In the genomic region with DNA sequence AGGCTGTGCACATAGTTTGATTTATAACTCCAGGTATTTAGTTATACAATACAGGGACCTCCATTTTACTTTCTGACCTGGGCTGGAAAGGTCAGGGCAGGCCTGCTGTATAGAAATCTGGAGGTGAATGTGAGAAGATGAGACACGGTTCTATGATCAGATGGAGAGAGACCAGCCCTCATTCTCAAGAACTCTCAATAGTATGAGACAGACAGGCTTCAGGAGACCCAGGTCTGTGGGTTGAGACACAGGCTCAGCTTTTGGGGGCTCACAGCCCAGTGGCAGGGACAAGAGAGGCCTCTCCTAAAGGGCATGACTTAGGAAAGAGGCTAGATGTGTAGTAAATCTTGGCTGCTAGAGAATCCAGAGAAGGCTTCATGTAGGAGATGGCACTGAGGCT, we compare ENCODE assay signal across 18 cellular contexts. TPM values are rescaled to one million over a fixed set of nuclear protein-coding genes. Genes with fewer than 3 reads are reported as not detected.
DNase-seq lines count a peak whose midpoint lies in the region; ATAC-seq, FAIRE-seq and TF ChIP-seq lines count a peak whose summit lies in the region.
"Had no signal": no experiment of that assay in that cellular context is flagged by ENCODE, and none has a peak within 500 bp of the region (broad histone marks: within the 10 kb centered on the region; RNA-seq: fewer than 3 reads in every experiment).

No MANE protein-coding gene starts in this region.

- no peak overlapping the region for H4K91ac ChIP-seq in H1 (replicated peaks; ENCODE audit: insufficient read length, low read length)

- H3K4me3 ChIP-seq in breast epithelium: no peak overlapping the region
- no peak overlapping the region for H3K4me3 ChIP-seq in H1 (ENCODE audit: extremely low read depth in 1 of 4, insufficient read depth in 2 of 4, low read depth in 3 of 4, low read length in 4 of 4)
- H3K4me3 ChIP-seq: BLaER1 treated with 17β-estradiol and CSF1 and Interleukin-3, amounts not matched to agents 10 nM and 100 nM; K562 had no signal

- no peak overlapping the region for H3K56ac ChIP-seq in H1 (replicated peaks; ENCODE audit: insufficient read length, low read depth, low read length)

- H3K27me3 Mint-ChIP-seq in MCF 10A (ENCODE audit: insufficient read depth, unreplicated experiment) (peaks cover 16% of the 10 kb centered on the region), osteocyte (ENCODE audit: unreplicated experiment) (no peaks in the 10 kb centered on the region)
- H3K27me3 Mint-ChIP-seq in activated T-cell treated with anti-CD3 and anti-CD28 coated beads, Interleukin-2, amount 50 U/mL, for 24 hours: peaks cover 14% of the 10 kb centered on the region

- H3K14ac ChIP-seq in H1 (ENCODE audit: insufficient read length): no peak overlapping the region

- no peak overlapping the region for H2BK120ac ChIP-seq in H1 (replicated peaks; ENCODE audit: low read depth, low read length)

- no peak overlapping the region for H2BK15ac ChIP-seq in H1 (ENCODE audit: low read length)

- no peak overlapping the region for H3K4me3 Mint-ChIP-seq in MCF 10A (ENCODE audit: unreplicated experiment)
- H3K4me3 Mint-ChIP-seq in osteocyte (ENCODE audit: unreplicated experiment): no peak overlapping the region
- H3K4me3 Mint-ChIP-seq in activated T-cell treated with anti-CD3 and anti-CD28 coated beads, Interleukin-2, amount 50 U/mL, for 24 hours: no peak overlapping the region
- H3K4me3 Mint-ChIP-seq: CD8-positive, alpha-beta T cell had no signal

- no peak for TF ChIP-seq EP300 in H1 (IDR thresholded peaks at IDR 0.05; ENCODE audit: borderline replicate concordance in 1 of 2, low read depth in 2 of 2, low read length in 2 of 2)

- no peak for ATAC-seq in GM19023 (IDR thresholded peaks at IDR 0.05; ENCODE audit: unreplicated experiment)
- ATAC-seq: CD8-positive, alpha-beta T cell; K562 had no signal

- no peak overlapping the region for H4K5ac ChIP-seq in H1 (ENCODE audit: insufficient read length, low read depth, low read length)

- H3K4me1 Mint-ChIP-seq in MCF 10A (ENCODE audit: insufficient read depth, unreplicated experiment) (peaks cover 6% of the 10 kb centered on the region), osteocyte (ENCODE audit: unreplicated experiment) (no peaks in the 10 kb centered on the region)
- H3K4me1 Mint-ChIP-seq in activated T-cell treated with anti-CD3 and anti-CD28 coated beads, Interleukin-2, amount 50 U/mL, for 24 hours (ENCODE audit: low read depth): no peaks in the 10 kb centered on the region

- peaks cover 6% of the 10 kb centered on the region for H3K36me3 Mint-ChIP-seq in MCF 10A (ENCODE audit: insufficient read depth, unreplicated experiment)
- peaks cover 8% of the 10 kb centered on the region for H3K36me3 Mint-ChIP-seq in osteocyte (ENCODE audit: unreplicated experiment)
- H3K36me3 Mint-ChIP-seq in activated T-cell treated with anti-CD3 and anti-CD28 coated beads, Interleukin-2, amount 50 U/mL, for 24 hours (ENCODE audit: low read depth): no peaks in the 10 kb centered on the region
- H3K36me3 Mint-ChIP-seq: CD8-positive, alpha-beta T cell had no signal

- no peaks in the 10 kb centered on the region for H3K9me3 ChIP-seq in breast epithelium
- no peaks in the 10 kb centered on the region for H3K9me3 ChIP-seq in H1 (ENCODE audit: insufficient read depth in 2 of 2, low read depth in 1 of 2, low read length in 1 of 2)

- no peaks in the 10 kb centered on the region for H3K79me2 ChIP-seq in H1 (ENCODE audit: control insufficient read depth in 1 of 2, insufficient read depth in 2 of 2, low read length in 2 of 2)

- FAIRE-seq in H1 (lab: Jason Lieb, UNC) (no peak), urothelium cell line (lab: Jason Lieb, UNC) (peak; percentile 13)
- FAIRE-seq: GM12891, H54, K562 had no signal

- no peak overlapping the region for H3K4ac ChIP-seq in H1 (replicated peaks; ENCODE audit: insufficient read length, low read depth, low read length)

- no peak overlapping the region for H3K9ac ChIP-seq in H1 (replicated peaks in 1 of 4; ENCODE audit: extremely low read depth in 1 of 4, low read depth in 3 of 4, low read length in 3 of 4)
- H3K9ac ChIP-seq: BLaER1 treated with 17β-estradiol and CSF1 and Interleukin-3, amounts not matched to agents 10 nM and 100 nM had no signal

- CTCF ChIA-PET in MCF 10A (lab: Yijun Ruan, JAX): interaction anchor here (1.8 to 5.3 kb wide), 2 partner anchors 12 to 63 kb away, joined by 8 to 44 read pairs; no protein-coding TSS in a partner anchor
- CTCF ChIA-PET in H1 (lab: Charles Lee; ENCODE audit: partially characterized antibody): interaction anchor here (0.9 to 22.0 kb wide), 8 partner anchors 5 to 67 kb away, joined by 3 to 513 read pairs (median 4); partner anchors contain the start of gene ATP6V1B1

- no peak overlapping the region for H3K27ac Mint-ChIP-seq in MCF 10A (ENCODE audit: low read depth, unreplicated experiment)
- no peak overlapping the region for H3K27ac Mint-ChIP-seq in osteocyte (ENCODE audit: unreplicated experiment)
- H3K27ac Mint-ChIP-seq in activated T-cell treated with anti-CD3 and anti-CD28 coated beads, Interleukin-2, amount 50 U/mL, for 24 hours: no peak overlapping the region
- H3K27ac Mint-ChIP-seq: CD8-positive, alpha-beta T cell had no signal

- H3K18ac ChIP-seq in H1 (ENCODE audit: extremely low read depth, low read length): no peak overlapping the region; the same call in 1 of the 2 replicates

- TF ChIP-seq POLR2A in breast epithelium (IDR thresholded peaks at IDR 0.05) (no peak), H1 (IDR thresholded peaks at IDR 0.05; ENCODE audit: control extremely low read depth in 1 of 2, low read depth in 2 of 2, low read length in 2 of 2) (no peak)

- H2AFZ ChIP-seq in H1 (ENCODE audit: low read length): no peak overlapping the region

- intact Hi-C loops in breast epithelium (cut with DNase I; ENCODE audit: low total_unique reads) (no loop called here), MCF 10A (cut with micrococcal nuclease) (no loop called here)

- no peak overlapping the region for H2BK20ac ChIP-seq in H1 (ENCODE audit: low read length)

- H3K4me2 ChIP-seq in H1 (ENCODE audit: insufficient read depth in 1 of 2, low read depth in 2 of 2, low read length in 2 of 2): peak overlapping the region in 1 of 2 experiments; percentile 41; a peak in 2 of 4 replicates

- H4K20me1 ChIP-seq in H1 (replicated peaks in 1 of 2; ENCODE audit: control insufficient read depth in 1 of 2, insufficient read depth in 2 of 2, low read length in 2 of 2): peaks cover 0 to 1% of the 10 kb centered on the region in 2 experiments
- H4K20me1 ChIP-seq: BLaER1 treated with 17β-estradiol and CSF1 and Interleukin-3, amounts not matched to agents 10 nM and 100 nM had no signal

- no peaks in the 10 kb centered on the region for H3K79me1 ChIP-seq in H1 (ENCODE audit: low read depth, low read length)

- no peaks in the 10 kb centered on the region for H3K36me3 ChIP-seq in breast epithelium
- no peaks in the 10 kb centered on the region for H3K36me3 ChIP-seq in H1 (ENCODE audit: control insufficient read depth in 2 of 4, insufficient read depth in 4 of 4, low read length in 3 of 4)
- H3K36me3 ChIP-seq: BLaER1 treated with 17β-estradiol and CSF1 and Interleukin-3, amounts not matched to agents 10 nM and 100 nM had no signal

- H4K8ac ChIP-seq in H1 (ENCODE audit: extremely low read depth, insufficient read depth, low read length): no peak overlapping the region

- H3K9me3 Mint-ChIP-seq in MCF 10A (ENCODE audit: unreplicated experiment): no peaks in the 10 kb centered on the region
- H3K9me3 Mint-ChIP-seq in osteocyte (ENCODE audit: unreplicated experiment): no peaks in the 10 kb centered on the region
- H3K9me3 Mint-ChIP-seq in activated T-cell treated with anti-CD3 and anti-CD28 coated beads, Interleukin-2, amount 50 U/mL, for 24 hours: no peaks in the 10 kb centered on the region
- H3K9me3 Mint-ChIP-seq: CD8-positive, alpha-beta T cell had no signal

- DNase-seq in breast epithelium (ENCODE audit: low spot score in 2 of 2) (peak in 1 of 2 donors; percentile 13), MCF 10A (ENCODE audit: unreplicated experiment) (no peak), H1 (ENCODE audit: low read depth in 1 of 2, low spot score in 2 of 2) (no peak), osteocyte (ENCODE audit: extremely low spot score, unreplicated experiment) (peak; percentile 34), urothelium cell line (ENCODE audit: low spot score) (no peak), globus pallidus (ENCODE audit: low spot score) (no peak)
- no peak for DNase-seq in activated T-cell treated with anti-CD3 and anti-CD28 coated beads, Interleukin-2, amount 50 U/mL, for 24 hours
- DNase-seq: NCI-H1105, NCI-H1694 treated with DMSO at 0.1 percent for 48 hours, NCI-H2227 treated with DMSO at 0.1 percent for 48 hours, OCI-M1 had no signal

- no peak for TF ChIP-seq RAD21 in H1 (IDR thresholded peaks at IDR 0.05 in 1 of 2, conservative IDR thresholded peaks at IDR 0.05 in 1 of 2; ENCODE audit: low read depth in 2 of 2, low read length in 2 of 2)

- WGBS in H1 (ENCODE audit: extremely low coverage in 1 of 2, insufficient coverage in 1 of 2, insufficient read length in 1 of 2, insufficient replicate concordance in 2 of 2, low coverage in 1 of 2, low lambda C conversion rate in 2 of 2, missing lambda C conversion rate in 1 of 2), 2 experiments: 90% methylated on average over 1 of the region's 1 CpG; no CpG with 5 or more reads in 1 of the 2 experiments

- H2AK5ac ChIP-seq in H1 (ENCODE audit: low read depth, low read length): no peak overlapping the region

- POLR2A ChIA-PET in MCF 10A (lab: Yijun Ruan, JAX) (no interaction called here), H1 (lab: Charles Lee; ENCODE audit: partially characterized antibody) (no interaction called here)

- no TSS peak for BruUV-seq in MCF 10A (replicated peaks; lab: Mats Ljungman, UMichigan)

- no peak overlapping the region for H2BK5ac ChIP-seq in H1 (ENCODE audit: low read depth, low read length)

- H3K23ac ChIP-seq in H1 (ENCODE audit: insufficient read length): no peak overlapping the region

- H3K23me2 ChIP-seq in H1 (ENCODE audit: low read depth, low read length): peaks cover 3% of the 10 kb centered on the region; the same call in 1 of the 2 replicates

- H2BK12ac ChIP-seq in H1 (ENCODE audit: low read depth, low read length): 0 out of 2 replicates have a peak overlapping the region, but pooled peaks have one; percentile 39

- TF ChIP-seq CTCF in breast epithelium (IDR thresholded peaks at IDR 0.05) (no peak), MCF 10A (IDR thresholded peaks at IDR 0.05; ENCODE audit: unreplicated experiment) (no peak), H1 (IDR thresholded peaks at IDR 0.05; ENCODE audit: control extremely low read depth in 1 of 3, insufficient read depth in 1 of 3, low read depth in 1 of 3, low read length in 3 of 3) (no peak), osteocyte (IDR thresholded peaks at IDR 0.05) (no peak)

- H3K27me3 ChIP-seq in breast epithelium (no peaks in the 10 kb centered on the region), H1 (replicated peaks in 1 of 4; ENCODE audit: control insufficient read depth in 3 of 4, extremely low read depth in 1 of 4, insufficient read depth in 3 of 4, low read length in 3 of 4) (peaks cover 3 to 27% (median 25%) of the 10 kb centered on the region in 4 experiments)
- H3K27me3 ChIP-seq: BLaER1 treated with 17β-estradiol and CSF1 and Interleukin-3, amounts not matched to agents 10 nM and 100 nM had no signal

- H3K27ac ChIP-seq in breast epithelium (peak overlapping the region; percentile 80 to 81), H1 (ENCODE audit: low read depth, low read length) (no peak overlapping the region)
- H3K27ac ChIP-seq: BLaER1 treated with 17β-estradiol and CSF1 and Interleukin-3, amounts not matched to agents 10 nM and 100 nM had no signal

- H3K4me1 ChIP-seq in breast epithelium (no peaks in the 10 kb centered on the region), H1 (replicated peaks in 1 of 4; ENCODE audit: control insufficient read depth in 3 of 4, insufficient read depth in 4 of 4, low read length in 3 of 4) (peaks cover 7 to 38% (median 27%) of the 10 kb centered on the region in 4 experiments)

RNA-seq across cellular contexts. Expression of gene ATP6V1B1, which starts 0.7 kb away (rescaled TPM):
- total RNA-seq in breast epithelium (10 to 100 TPM in 1 of 3 donors, 1 to 10 TPM in 2; 1.8 to 38.2 (median 4.6) TPM), MCF 10A (2022) (not detected in 2 replicates), osteocyte (6.3 and 6.5 TPM in 2 replicates)
- not detected in 2 replicates for total RNA-seq in H1 (2021; fragmentation: NEBNext Ultra II Directional; extraction: Animal tissue kit (Norgen Biotek cat#: 25700))
- 0.17 TPM in 1 of 2 replicates, not detected in the other for polyA plus RNA-seq in H1 (2011; rRNA removed)
- polyA plus RNA-seq in H1 (2011; cell fraction: cytosol; rRNA removed): not detected
- 0.31 TPM for polyA plus RNA-seq in H1 (2011; cell fraction: nucleus; rRNA removed)
- 0.18 to 0.19 TPM in 2 of 4 replicates, not detected in the others for polyA plus RNA-seq in H1 (2012, experiment 1 of 2)
- polyA plus RNA-seq in H1 (2012, experiment 2 of 2): not detected
- 0.04 TPM for polyA plus RNA-seq in H1 (2013, experiment 1 of 2)
- polyA plus RNA-seq in H1 (2013, experiment 2 of 2): not detected
- polyA minus RNA-seq in H1 (2011; rRNA and poly(A)+ RNA removed): not detected in 2 replicates
- polyA minus RNA-seq in H1 (2011; cell fraction: cytosol; rRNA and poly(A)+ RNA removed): not detected
- not detected for polyA minus RNA-seq in H1 (2011; cell fraction: nucleus; rRNA and poly(A)+ RNA removed)
- total RNA-seq: CD8-positive, alpha-beta T cell; K562 had no signal
- polyA plus RNA-seq: K562 had no signal

RNA-seq across cellular contexts. Expression of gene VAX2, which starts 34.6 kb away (rescaled TPM):
- total RNA-seq in breast epithelium (1 to 10 TPM; 1.3 to 5.1 (median 4.6) TPM), MCF 10A (2022) (not detected in 2 replicates), osteocyte (5.9 and 8.3 TPM in 2 replicates)
- not detected in 2 replicates for total RNA-seq in H1 (2021; fragmentation: NEBNext Ultra II Directional; extraction: Animal tissue kit (Norgen Biotek cat#: 25700))
- polyA plus RNA-seq in H1 (2011; rRNA removed): not detected in 2 replicates
- 0.04 TPM for polyA plus RNA-seq in H1 (2011; cell fraction: cytosol; rRNA removed)
- 0.14 TPM for polyA plus RNA-seq in H1 (2011; cell fraction: nucleus; rRNA removed)
- polyA plus RNA-seq in H1 (2012, experiment 1 of 2): not detected in 4 replicates
- polyA plus RNA-seq in H1 (2012, experiment 2 of 2): not detected
- polyA plus RNA-seq in H1 (2013, experiment 1 of 2): not detected
- polyA plus RNA-seq in H1 (2013, experiment 2 of 2): not detected
- polyA minus RNA-seq in H1 (2011; rRNA and poly(A)+ RNA removed): not detected in 2 replicates
- polyA minus RNA-seq in H1 (2011; cell fraction: cytosol; rRNA and poly(A)+ RNA removed): not detected
- not detected for polyA minus RNA-seq in H1 (2011; cell fraction: nucleus; rRNA and poly(A)+ RNA removed)
- total RNA-seq: CD8-positive, alpha-beta T cell; K562 had no signal
- polyA plus RNA-seq: K562 had no signal

RNA-seq across cellular contexts. Expression of gene ANKRD53, which starts 43.4 kb away (rescaled TPM):
- 1 to 10 TPM; 2.8 to 4.9 (median 3.2) TPM for total RNA-seq in breast epithelium
- not detected in 2 replicates for total RNA-seq in MCF 10A (2022)
- 0.39 and 0.55 TPM in 2 replicates for total RNA-seq in H1 (2021; fragmentation: NEBNext Ultra II Directional; extraction: Animal tissue kit (Norgen Biotek cat#: 25700))
- polyA plus RNA-seq in H1 (2011; rRNA removed): 0.53 and 0.70 TPM in 2 replicates
- 0.27 TPM for polyA plus RNA-seq in H1 (2011; cell fraction: cytosol; rRNA removed)
- polyA plus RNA-seq in H1 (2011; cell fraction: nucleus; rRNA removed): 0.64 TPM
- 0.49 to 0.90 TPM (median 0.61 TPM) in 4 replicates for polyA plus RNA-seq in H1 (2012, experiment 1 of 2)
- polyA plus RNA-seq in H1 (2012, experiment 2 of 2): 0.39 TPM
- polyA plus RNA-seq in H1 (2013, experiment 1 of 2): 0.77 TPM
- polyA plus RNA-seq in H1 (2013, experiment 2 of 2): 0.75 TPM
- 0.47 and 0.61 TPM in 2 replicates for polyA minus RNA-seq in H1 (2011; rRNA and poly(A)+ RNA removed)
- not detected for polyA minus RNA-seq in H1 (2011; cell fraction: cytosol; rRNA and poly(A)+ RNA removed)
- 2.1 TPM for polyA minus RNA-seq in H1 (2011; cell fraction: nucleus; rRNA and poly(A)+ RNA removed)
- total RNA-seq in osteocyte: 1.9 and 2.7 TPM in 2 replicates
- total RNA-seq: RPMI7951 had no signal
- polyA plus RNA-seq: K562 had no signal

RNA-seq across cellular contexts. Expression of gene TEX261, which starts 59.7 kb away (rescaled TPM):
- total RNA-seq in breast epithelium (10 to 100 TPM; 39.5 to 48.8 (median 40.0) TPM), MCF 10A (2022) (52.3 and 63.2 TPM in 2 replicates), osteocyte (64.7 and 71.2 TPM in 2 replicates)
- total RNA-seq in H1 (2021; fragmentation: NEBNext Ultra II Directional; extraction: Animal tissue kit (Norgen Biotek cat#: 25700)): 24.3 and 25.2 TPM in 2 replicates
- 30.1 and 31.2 TPM in 2 replicates for polyA plus RNA-seq in H1 (2011; rRNA removed)
- 20.9 TPM for polyA plus RNA-seq in H1 (2011; cell fraction: cytosol; rRNA removed)
- 45.3 TPM for polyA plus RNA-seq in H1 (2011; cell fraction: nucleus; rRNA removed)
- polyA plus RNA-seq in H1 (2012, experiment 1 of 2): 15.6 to 18.4 TPM (median 17.5 TPM) in 4 replicates
- polyA plus RNA-seq in H1 (2012, experiment 2 of 2): 16.0 TPM
- polyA plus RNA-seq in H1 (2013, experiment 1 of 2): 27.3 TPM
- 37.1 TPM for polyA plus RNA-seq in H1 (2013, experiment 2 of 2)
- 32.0 and 32.9 TPM in 2 replicates for polyA minus RNA-seq in H1 (2011; rRNA and poly(A)+ RNA removed)
- polyA minus RNA-seq in H1 (2011; cell fraction: cytosol; rRNA and poly(A)+ RNA removed): 11.2 TPM
- 17.3 TPM for polyA minus RNA-seq in H1 (2011; cell fraction: nucleus; rRNA and poly(A)+ RNA removed)
